ENCODE assay signal across 1 cellular context in the genomic region with DNA sequence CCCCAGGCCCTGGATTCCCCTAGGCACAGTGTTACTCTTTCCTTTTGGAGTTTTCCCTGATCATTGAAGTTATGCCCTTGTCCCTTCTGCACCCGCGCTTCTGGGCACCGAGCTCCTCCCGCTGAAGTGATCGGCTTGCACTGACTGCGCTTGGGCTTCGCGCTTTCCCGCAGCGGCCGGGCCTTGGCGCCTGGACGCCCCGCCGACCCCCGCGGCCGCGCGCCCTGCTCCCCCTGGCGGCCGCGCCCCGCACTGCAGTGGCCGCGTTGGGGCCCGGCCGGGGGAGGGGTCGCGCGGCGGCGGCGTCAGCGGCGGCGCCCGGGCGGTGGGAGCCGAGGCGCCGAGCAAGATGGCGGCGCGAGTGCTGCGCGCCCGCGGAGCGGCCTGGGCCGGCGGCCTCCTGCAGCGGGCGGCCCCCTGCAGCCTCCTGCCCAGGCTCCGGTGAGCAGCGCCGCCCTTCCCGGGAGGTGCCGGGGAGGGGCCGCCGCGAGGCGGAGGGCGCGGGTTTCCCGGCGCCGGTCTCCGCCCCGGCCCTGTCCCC.
TF ChIP-seq lines count a peak whose summit lies in the region.

A gene (plus strand): TSS at position 325 of the 541 bp plus-strand sequence. CDS start 25 bp downstream, at position 350.

TF ChIP-seq in K562, 482 proteins besides CTCF, POLR2A, EP300 and RAD21 (continued from another document):
- TF ChIP-seq, protein P1, sequence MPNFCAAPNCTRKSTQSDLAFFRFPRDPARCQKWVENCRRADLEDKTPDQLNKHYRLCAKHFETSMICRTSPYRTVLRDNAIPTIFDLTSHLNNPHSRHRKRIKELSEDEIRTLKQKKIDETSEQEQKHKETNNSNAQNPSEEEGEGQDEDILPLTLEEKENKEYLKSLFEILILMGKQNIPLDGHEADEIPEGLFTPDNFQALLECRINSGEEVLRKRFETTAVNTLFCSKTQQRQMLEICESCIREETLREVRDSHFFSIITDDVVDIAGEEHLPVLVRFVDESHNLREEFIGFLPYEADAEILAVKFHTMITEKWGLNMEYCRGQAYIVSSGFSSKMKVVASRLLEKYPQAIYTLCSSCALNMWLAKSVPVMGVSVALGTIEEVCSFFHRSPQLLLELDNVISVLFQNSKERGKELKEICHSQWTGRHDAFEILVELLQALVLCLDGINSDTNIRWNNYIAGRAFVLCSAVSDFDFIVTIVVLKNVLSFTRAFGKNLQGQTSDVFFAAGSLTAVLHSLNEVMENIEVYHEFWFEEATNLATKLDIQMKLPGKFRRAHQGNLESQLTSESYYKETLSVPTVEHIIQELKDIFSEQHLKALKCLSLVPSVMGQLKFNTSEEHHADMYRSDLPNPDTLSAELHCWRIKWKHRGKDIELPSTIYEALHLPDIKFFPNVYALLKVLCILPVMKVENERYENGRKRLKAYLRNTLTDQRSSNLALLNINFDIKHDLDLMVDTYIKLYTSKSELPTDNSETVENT (CRISPR knock-in tag; IDR thresholded peaks at IDR 0.05), result 0 out of 2 replicates have a peak, but pooled peaks have one; percentile 10
- TF ChIP-seq, protein P2, sequence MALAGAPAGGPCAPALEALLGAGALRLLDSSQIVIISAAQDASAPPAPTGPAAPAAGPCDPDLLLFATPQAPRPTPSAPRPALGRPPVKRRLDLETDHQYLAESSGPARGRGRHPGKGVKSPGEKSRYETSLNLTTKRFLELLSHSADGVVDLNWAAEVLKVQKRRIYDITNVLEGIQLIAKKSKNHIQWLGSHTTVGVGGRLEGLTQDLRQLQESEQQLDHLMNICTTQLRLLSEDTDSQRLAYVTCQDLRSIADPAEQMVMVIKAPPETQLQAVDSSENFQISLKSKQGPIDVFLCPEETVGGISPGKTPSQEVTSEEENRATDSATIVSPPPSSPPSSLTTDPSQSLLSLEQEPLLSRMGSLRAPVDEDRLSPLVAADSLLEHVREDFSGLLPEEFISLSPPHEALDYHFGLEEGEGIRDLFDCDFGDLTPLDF (CRISPR knock-in tag; IDR thresholded peaks at IDR 0.05), result no peak
- TF ChIP-seq, protein P3, sequence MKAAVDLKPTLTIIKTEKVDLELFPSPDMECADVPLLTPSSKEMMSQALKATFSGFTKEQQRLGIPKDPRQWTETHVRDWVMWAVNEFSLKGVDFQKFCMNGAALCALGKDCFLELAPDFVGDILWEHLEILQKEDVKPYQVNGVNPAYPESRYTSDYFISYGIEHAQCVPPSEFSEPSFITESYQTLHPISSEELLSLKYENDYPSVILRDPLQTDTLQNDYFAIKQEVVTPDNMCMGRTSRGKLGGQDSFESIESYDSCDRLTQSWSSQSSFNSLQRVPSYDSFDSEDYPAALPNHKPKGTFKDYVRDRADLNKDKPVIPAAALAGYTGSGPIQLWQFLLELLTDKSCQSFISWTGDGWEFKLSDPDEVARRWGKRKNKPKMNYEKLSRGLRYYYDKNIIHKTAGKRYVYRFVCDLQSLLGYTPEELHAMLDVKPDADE (conservative IDR thresholded peaks at IDR 0.05; ENCODE audit: control insufficient read depth, low read depth, low read length), result 0 out of 2 replicates have a peak, but pooled peaks have one; percentile 15
- peak; percentile 94 for TF ChIP-seq SIN3B (IDR thresholded peaks at IDR 0.05; ENCODE audit: low read depth)
- TF ChIP-seq ARNT (IDR thresholded peaks at IDR 0.05), result no peak
- no peak for TF ChIP-seq ZNF165 (CRISPR knock-in tag; IDR thresholded peaks at IDR 0.05; ENCODE audit: borderline replicate concordance)
- TF ChIP-seq CREB1 (IDR thresholded peaks at IDR 0.05), result peak; percentile 82
- TF ChIP-seq CREB1 (CRISPR knock-in tag; IDR thresholded peaks at IDR 0.05), result no peak
- TF ChIP-seq, protein P4, sequence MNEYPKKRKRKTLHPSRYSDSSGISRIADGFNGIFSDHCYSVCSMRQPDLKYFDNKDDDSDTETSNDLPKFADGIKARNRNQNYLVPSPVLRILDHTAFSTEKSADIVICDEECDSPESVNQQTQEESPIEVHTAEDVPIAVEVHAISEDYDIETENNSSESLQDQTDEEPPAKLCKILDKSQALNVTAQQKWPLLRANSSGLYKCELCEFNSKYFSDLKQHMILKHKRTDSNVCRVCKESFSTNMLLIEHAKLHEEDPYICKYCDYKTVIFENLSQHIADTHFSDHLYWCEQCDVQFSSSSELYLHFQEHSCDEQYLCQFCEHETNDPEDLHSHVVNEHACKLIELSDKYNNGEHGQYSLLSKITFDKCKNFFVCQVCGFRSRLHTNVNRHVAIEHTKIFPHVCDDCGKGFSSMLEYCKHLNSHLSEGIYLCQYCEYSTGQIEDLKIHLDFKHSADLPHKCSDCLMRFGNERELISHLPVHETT (CRISPR knock-in tag; conservative IDR thresholded peaks at IDR 0.05 in 1 of 2, IDR thresholded peaks at IDR 0.05 in 1 of 2), result peak in 1 of 2 experiments; percentile 98; a peak in 2 of 4 replicates
- TF ChIP-seq TAF1 (IDR thresholded peaks at IDR 0.05; ENCODE audit: control insufficient read depth, extremely low read depth, insufficient read depth, low read length, severe bottlenecking), result peak; percentile 77
- TF ChIP-seq ZBTB7A (IDR thresholded peaks at IDR 0.05; ENCODE audit: borderline replicate concordance, control insufficient read depth, low read depth, low read length), result peak; percentile 98
- TF ChIP-seq CBFA2T2 (conservative IDR thresholded peaks at IDR 0.05), result no peak
- no peak for TF ChIP-seq ZNF717 (CRISPR knock-in tag; IDR thresholded peaks at IDR 0.05)
- TF ChIP-seq HOXB6 (CRISPR knock-in tag; IDR thresholded peaks at IDR 0.05; ENCODE audit: borderline replicate concordance), result no peak
- TF ChIP-seq, protein P5, sequence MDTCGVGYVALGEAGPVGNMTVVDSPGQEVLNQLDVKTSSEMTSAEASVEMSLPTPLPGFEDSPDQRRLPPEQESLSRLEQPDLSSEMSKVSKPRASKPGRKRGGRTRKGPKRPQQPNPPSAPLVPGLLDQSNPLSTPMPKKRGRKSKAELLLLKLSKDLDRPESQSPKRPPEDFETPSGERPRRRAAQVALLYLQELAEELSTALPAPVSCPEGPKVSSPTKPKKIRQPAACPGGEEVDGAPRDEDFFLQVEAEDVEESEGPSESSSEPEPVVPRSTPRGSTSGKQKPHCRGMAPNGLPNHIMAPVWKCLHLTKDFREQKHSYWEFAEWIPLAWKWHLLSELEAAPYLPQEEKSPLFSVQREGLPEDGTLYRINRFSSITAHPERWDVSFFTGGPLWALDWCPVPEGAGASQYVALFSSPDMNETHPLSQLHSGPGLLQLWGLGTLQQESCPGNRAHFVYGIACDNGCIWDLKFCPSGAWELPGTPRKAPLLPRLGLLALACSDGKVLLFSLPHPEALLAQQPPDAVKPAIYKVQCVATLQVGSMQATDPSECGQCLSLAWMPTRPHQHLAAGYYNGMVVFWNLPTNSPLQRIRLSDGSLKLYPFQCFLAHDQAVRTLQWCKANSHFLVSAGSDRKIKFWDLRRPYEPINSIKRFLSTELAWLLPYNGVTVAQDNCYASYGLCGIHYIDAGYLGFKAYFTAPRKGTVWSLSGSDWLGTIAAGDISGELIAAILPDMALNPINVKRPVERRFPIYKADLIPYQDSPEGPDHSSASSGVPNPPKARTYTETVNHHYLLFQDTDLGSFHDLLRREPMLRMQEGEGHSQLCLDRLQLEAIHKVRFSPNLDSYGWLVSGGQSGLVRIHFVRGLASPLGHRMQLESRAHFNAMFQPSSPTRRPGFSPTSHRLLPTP (IDR thresholded peaks at IDR 0.05; ENCODE audit: borderline replicate concordance, extremely low read depth, insufficient read length), result no peak
- no peak for TF ChIP-seq E2F3 (CRISPR knock-in tag; IDR thresholded peaks at IDR 0.05)
- no peak for TF ChIP-seq ZNF140 (CRISPR knock-in tag; IDR thresholded peaks at IDR 0.05)
- no peak for TF ChIP-seq FOS (IDR thresholded peaks at IDR 0.05; ENCODE audit: extremely low read depth, insufficient read length)
- no peak for TF ChIP-seq HEY1 (CRISPR knock-in tag; IDR thresholded peaks at IDR 0.05; ENCODE audit: borderline replicate concordance)
- TF ChIP-seq, protein P6, sequence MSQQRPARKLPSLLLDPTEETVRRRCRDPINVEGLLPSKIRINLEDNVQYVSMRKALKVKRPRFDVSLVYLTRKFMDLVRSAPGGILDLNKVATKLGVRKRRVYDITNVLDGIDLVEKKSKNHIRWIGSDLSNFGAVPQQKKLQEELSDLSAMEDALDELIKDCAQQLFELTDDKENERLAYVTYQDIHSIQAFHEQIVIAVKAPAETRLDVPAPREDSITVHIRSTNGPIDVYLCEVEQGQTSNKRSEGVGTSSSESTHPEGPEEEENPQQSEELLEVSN (IDR thresholded peaks at IDR 0.05; ENCODE audit: borderline replicate concordance in 1 of 2, extremely low read depth in 1 of 2, insufficient read depth in 1 of 2, insufficient read length in 1 of 2, low read depth in 1 of 2, low read length in 1 of 2, poor library complexity in 1 of 2, severe bottlenecking in 1 of 2), result peak; percentile 88 to 96
- TF ChIP-seq KAT7 (CRISPR knock-in tag; IDR thresholded peaks at IDR 0.05; ENCODE audit: borderline replicate concordance), result no peak
- TF ChIP-seq, protein P7, sequence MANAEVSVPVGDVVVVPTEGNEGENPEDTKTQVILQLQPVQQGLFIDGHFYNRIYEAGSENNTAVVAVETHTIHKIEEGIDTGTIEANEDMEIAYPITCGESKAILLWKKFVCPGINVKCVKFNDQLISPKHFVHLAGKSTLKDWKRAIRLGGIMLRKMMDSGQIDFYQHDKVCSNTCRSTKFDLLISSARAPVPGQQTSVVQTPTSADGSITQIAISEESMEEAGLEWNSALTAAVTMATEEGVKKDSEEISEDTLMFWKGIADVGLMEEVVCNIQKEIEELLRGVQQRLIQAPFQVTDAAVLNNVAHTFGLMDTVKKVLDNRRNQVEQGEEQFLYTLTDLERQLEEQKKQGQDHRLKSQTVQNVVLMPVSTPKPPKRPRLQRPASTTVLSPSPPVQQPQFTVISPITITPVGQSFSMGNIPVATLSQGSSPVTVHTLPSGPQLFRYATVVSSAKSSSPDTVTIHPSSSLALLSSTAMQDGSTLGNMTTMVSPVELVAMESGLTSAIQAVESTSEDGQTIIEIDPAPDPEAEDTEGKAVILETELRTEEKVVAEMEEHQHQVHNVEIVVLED (CRISPR knock-in tag; IDR thresholded peaks at IDR 0.05), result peak; percentile 56; the same call in 1 of the 2 replicates
- no peak for TF ChIP-seq ZNF146 (CRISPR knock-in tag; IDR thresholded peaks at IDR 0.05; ENCODE audit: unreplicated experiment)
- TF ChIP-seq, protein P8, sequence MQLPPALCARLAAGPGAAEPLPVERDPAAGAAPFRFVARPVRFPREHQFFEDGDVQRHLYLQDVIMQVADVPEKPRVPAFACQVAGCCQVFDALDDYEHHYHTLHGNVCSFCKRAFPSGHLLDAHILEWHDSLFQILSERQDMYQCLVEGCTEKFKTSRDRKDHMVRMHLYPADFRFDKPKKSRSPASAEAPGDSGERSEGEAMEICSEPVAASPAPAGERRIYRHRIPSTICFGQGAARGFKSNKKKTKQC (CRISPR knock-in tag; IDR thresholded peaks at IDR 0.05), result no peak
- TF ChIP-seq, protein P9, sequence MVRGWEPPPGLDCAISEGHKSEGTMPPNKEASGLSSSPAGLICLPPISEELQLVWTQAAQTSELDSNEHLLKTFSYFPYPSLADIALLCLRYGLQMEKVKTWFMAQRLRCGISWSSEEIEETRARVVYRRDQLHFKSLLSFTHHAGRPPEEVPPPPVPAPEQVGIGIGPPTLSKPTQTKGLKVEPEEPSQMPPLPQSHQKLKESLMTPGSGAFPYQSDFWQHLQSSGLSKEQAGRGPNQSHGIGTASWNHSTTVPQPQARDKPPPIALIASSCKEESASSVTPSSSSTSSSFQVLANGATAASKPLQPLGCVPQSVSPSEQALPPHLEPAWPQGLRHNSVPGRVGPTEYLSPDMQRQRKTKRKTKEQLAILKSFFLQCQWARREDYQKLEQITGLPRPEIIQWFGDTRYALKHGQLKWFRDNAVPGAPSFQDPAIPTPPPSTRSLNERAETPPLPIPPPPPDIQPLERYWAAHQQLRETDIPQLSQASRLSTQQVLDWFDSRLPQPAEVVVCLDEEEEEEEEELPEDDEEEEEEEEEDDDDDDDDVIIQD (CRISPR knock-in tag; IDR thresholded peaks at IDR 0.05), result no peak
- TF ChIP-seq, protein P10, sequence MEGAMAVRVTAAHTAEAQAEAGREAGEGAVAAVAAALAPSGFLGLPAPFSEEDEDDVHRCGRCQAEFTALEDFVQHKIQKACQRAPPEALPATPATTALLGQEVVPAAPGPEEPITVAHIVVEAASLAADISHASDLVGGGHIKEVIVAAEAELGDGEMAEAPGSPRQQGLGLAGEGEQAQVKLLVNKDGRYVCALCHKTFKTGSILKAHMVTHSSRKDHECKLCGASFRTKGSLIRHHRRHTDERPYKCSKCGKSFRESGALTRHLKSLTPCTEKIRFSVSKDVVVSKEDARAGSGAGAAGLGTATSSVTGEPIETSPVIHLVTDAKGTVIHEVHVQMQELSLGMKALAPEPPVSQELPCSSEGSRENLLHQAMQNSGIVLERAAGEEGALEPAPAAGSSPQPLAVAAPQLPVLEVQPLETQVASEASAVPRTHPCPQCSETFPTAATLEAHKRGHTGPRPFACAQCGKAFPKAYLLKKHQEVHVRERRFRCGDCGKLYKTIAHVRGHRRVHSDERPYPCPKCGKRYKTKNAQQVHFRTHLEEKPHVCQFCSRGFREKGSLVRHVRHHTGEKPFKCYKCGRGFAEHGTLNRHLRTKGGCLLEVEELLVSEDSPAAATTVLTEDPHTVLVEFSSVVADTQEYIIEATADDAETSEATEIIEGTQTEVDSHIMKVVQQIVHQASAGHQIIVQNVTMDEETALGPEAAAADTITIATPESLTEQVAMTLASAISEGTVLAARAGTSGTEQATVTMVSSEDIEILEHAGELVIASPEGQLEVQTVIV (CRISPR knock-in tag; IDR thresholded peaks at IDR 0.05; ENCODE audit: borderline replicate concordance), result no peak
- no peak for TF ChIP-seq PHB2 (IDR thresholded peaks at IDR 0.05; ENCODE audit: low read depth)
- TF ChIP-seq, protein P11, sequence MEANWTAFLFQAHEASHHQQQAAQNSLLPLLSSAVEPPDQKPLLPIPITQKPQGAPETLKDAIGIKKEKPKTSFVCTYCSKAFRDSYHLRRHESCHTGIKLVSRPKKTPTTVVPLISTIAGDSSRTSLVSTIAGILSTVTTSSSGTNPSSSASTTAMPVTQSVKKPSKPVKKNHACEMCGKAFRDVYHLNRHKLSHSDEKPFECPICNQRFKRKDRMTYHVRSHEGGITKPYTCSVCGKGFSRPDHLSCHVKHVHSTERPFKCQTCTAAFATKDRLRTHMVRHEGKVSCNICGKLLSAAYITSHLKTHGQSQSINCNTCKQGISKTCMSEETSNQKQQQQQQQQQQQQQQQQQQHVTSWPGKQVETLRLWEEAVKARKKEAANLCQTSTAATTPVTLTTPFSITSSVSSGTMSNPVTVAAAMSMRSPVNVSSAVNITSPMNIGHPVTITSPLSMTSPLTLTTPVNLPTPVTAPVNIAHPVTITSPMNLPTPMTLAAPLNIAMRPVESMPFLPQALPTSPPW (CRISPR knock-in tag; IDR thresholded peaks at IDR 0.05), result peak; percentile 89
- peak; percentile 51 for TF ChIP-seq POLR2AphosphoS5 (IDR thresholded peaks at IDR 0.05; ENCODE audit: control insufficient read depth, insufficient read depth, low read depth, low read length)
- TF ChIP-seq SMC3 (conservative IDR thresholded peaks at IDR 0.05; ENCODE audit: insufficient read depth, low read depth, low read length), result 0 out of 2 replicates have a peak, but pooled peaks have one; percentile 8
- peak; percentile 91 for TF ChIP-seq CREM (IDR thresholded peaks at IDR 0.05; ENCODE audit: low read depth)
- no peak for TF ChIP-seq ZNF143 (CRISPR knock-in tag; IDR thresholded peaks at IDR 0.05)
- TF ChIP-seq, protein P12, sequence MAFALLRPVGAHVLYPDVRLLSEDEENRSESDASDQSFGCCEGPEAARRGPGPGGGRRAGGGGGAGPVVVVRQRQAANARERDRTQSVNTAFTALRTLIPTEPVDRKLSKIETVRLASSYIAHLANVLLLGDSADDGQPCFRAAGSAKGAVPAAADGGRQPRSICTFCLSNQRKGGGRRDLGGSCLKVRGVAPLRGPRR (CRISPR knock-in tag; IDR thresholded peaks at IDR 0.05), result no peak
- TF ChIP-seq, protein P13, sequence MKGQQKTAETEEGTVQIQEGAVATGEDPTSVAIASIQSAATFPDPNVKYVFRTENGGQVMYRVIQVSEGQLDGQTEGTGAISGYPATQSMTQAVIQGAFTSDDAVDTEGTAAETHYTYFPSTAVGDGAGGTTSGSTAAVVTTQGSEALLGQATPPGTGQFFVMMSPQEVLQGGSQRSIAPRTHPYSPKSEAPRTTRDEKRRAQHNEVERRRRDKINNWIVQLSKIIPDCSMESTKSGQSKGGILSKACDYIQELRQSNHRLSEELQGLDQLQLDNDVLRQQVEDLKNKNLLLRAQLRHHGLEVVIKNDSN (CRISPR knock-in tag; IDR thresholded peaks at IDR 0.05), result no peak
